13 cellular contexts compared by ENCODE assay signal in genomic region chr9:110768887-110769286, GRCh38.
"Had no signal": no experiment of that assay in that cellular context is flagged by ENCODE, and none has a peak within 500 bp of the region (broad histone marks: within the 10 kb centered on the region; RNA-seq: fewer than 3 reads in every experiment).

No MANE protein-coding gene starts in this region.

- DNase-seq: activated CD4-positive, alpha-beta T cell treated with anti-CD3 and anti-CD28 coated beads, Interleukin-2, amount 10 ng/mL, durations not matched to agents 7 days and 5 days; activated CD4-positive, CD25-positive, alpha-beta regulatory T cell; activated CD8-positive, alpha-beta memory T cell treated with anti-CD3 and anti-CD28 coated beads for 24 hours; activated naive CD4-positive, alpha-beta T cell treated with anti-CD3 and anti-CD28 coated beads, Interleukin-2, amount 10 ng/mL, durations not matched to agents 7 days and 5 days; activated T-cell treated with anti-CD3 and anti-CD28 coated beads for 4 hours; esophagus squamous epithelium; kidney; occipital lobe; psoas muscle; right lobe of liver; T-helper 2 cell; thyroid gland had no signal

- H3K9me3 ChIP-seq: esophagus squamous epithelium, psoas muscle, right lobe of liver, thyroid gland had no signal

- H3K4me1 ChIP-seq: esophagus squamous epithelium, psoas muscle, right lobe of liver had no signal

- H3K36me3 ChIP-seq: cardiac muscle cell, esophagus squamous epithelium, right lobe of liver, thyroid gland had no signal

- H3K27ac ChIP-seq: cardiac muscle cell, esophagus squamous epithelium, psoas muscle, right lobe of liver, thyroid gland had no signal

- H3K27me3 ChIP-seq: cardiac muscle cell, esophagus squamous epithelium, right lobe of liver, thyroid gland had no signal

- H3K4me3 ChIP-seq: cardiac muscle cell, esophagus squamous epithelium, psoas muscle, right lobe of liver, thyroid gland had no signal

- ATAC-seq: right lobe of liver had no signal
